1 cellular context compared by ENCODE assay signal in genomic region chr12:57039016-57039798, GRCh38.
TF ChIP-seq lines count a peak whose summit lies in the region.

No MANE protein-coding gene starts in this region.

TF ChIP-seq in K562, 482 proteins besides CTCF, POLR2A, EP300 and RAD21 (continues in another document):
- TF ChIP-seq CREB3L1 (IDR thresholded peaks at IDR 0.05; ENCODE audit: borderline replicate concordance, low read depth) = no peak
- no peak for TF ChIP-seq RAD51 (IDR thresholded peaks at IDR 0.05; ENCODE audit: borderline replicate concordance, low read depth)
- 0 out of 2 replicates have a peak, but pooled peaks have one; percentile 22 for TF ChIP-seq EHMT2 (IDR thresholded peaks at IDR 0.05)
- peak in 1 of 2 experiments; percentile 65; a peak in 1 of 4 replicates for TF ChIP-seq TEAD1 (CRISPR knock-in tag; IDR thresholded peaks at IDR 0.05)
- peak; percentile 29 for TF ChIP-seq CREM (IDR thresholded peaks at IDR 0.05; ENCODE audit: low read depth)
- TF ChIP-seq SETDB1 (IDR thresholded peaks at IDR 0.05; ENCODE audit: low read length) = no peak
- peak; percentile 33; the same call in 1 of the 2 replicates for TF ChIP-seq PHB2 (IDR thresholded peaks at IDR 0.05; ENCODE audit: low read depth)
- TF ChIP-seq UBTF (IDR thresholded peaks at IDR 0.05; ENCODE audit: borderline replicate concordance in 1 of 2, low read depth in 2 of 2, low read length in 2 of 2) = 0 out of 4 replicates have a peak, but pooled peaks of 1 of the 2 experiments have one; percentile 21
- peak; percentile 76 for TF ChIP-seq SMARCE1 (IDR thresholded peaks at IDR 0.05)
- no peak for TF ChIP-seq E2F6 (IDR thresholded peaks at IDR 0.05; ENCODE audit: borderline replicate concordance in 1 of 2, extremely low read depth in 1 of 2, insufficient read depth in 1 of 2, insufficient read length in 1 of 2, low read depth in 1 of 2, low read length in 1 of 2, poor library complexity in 1 of 2, severe bottlenecking in 1 of 2)
- peak; percentile 84 for TF ChIP-seq MECOM (CRISPR knock-in tag; IDR thresholded peaks at IDR 0.05)
- no peak for TF ChIP-seq PBX2 (CRISPR knock-in tag; IDR thresholded peaks at IDR 0.05; ENCODE audit: low read depth)
- TF ChIP-seq PBX2 (tag; conservative IDR thresholded peaks at IDR 0.05; ENCODE audit: low read depth) = peak; percentile 31; the same call in 1 of the 2 replicates
- TF ChIP-seq TAL1 (IDR thresholded peaks at IDR 0.05) = peak; percentile 91
- no peak for TF ChIP-seq ZNF354B (CRISPR knock-in tag; IDR thresholded peaks at IDR 0.05)
- TF ChIP-seq CXXC5 (CRISPR knock-in tag; IDR thresholded peaks at IDR 0.05) = peak; percentile 72
- peak; percentile 34; the same call in 1 of the 2 replicates for TF ChIP-seq MTA1 (IDR thresholded peaks at IDR 0.05; ENCODE audit: borderline replicate concordance)
- peak in 1 of 2 experiments; percentile 30; a peak in 1 of 4 replicates for TF ChIP-seq MNT (conservative IDR thresholded peaks at IDR 0.05)
- no peak for TF ChIP-seq DLX4 (CRISPR knock-in tag; IDR thresholded peaks at IDR 0.05)
- peak; percentile 47 for TF ChIP-seq SOX6 (IDR thresholded peaks at IDR 0.05)
- no peak for TF ChIP-seq KDM2B (CRISPR knock-in tag; IDR thresholded peaks at IDR 0.05)
- peak; percentile 89 for TF ChIP-seq NCOR1 (IDR thresholded peaks at IDR 0.05)
- TF ChIP-seq SFPQ (IDR thresholded peaks at IDR 0.05; ENCODE audit: low read depth, low read length) = no peak
- no peak for TF ChIP-seq CBX3 (IDR thresholded peaks at IDR 0.05; ENCODE audit: borderline replicate concordance in 1 of 2, low read length in 2 of 2)
- TF ChIP-seq ZNF589 (CRISPR knock-in tag; IDR thresholded peaks at IDR 0.05; ENCODE audit: low read depth) = 0 out of 2 replicates have a peak, but pooled peaks have one; percentile 53
- TF ChIP-seq DPF2 (IDR thresholded peaks at IDR 0.05) = peak; percentile 85
- TF ChIP-seq MEIS2 (IDR thresholded peaks at IDR 0.05; ENCODE audit: partially characterized antibody) = peak; percentile 56
- peak; percentile 79 for TF ChIP-seq KLF16 (IDR thresholded peaks at IDR 0.05)
- peak; percentile 77 for TF ChIP-seq MTA2 (IDR thresholded peaks at IDR 0.05; ENCODE audit: low read depth)
- no peak for TF ChIP-seq CEBPG (CRISPR knock-in tag; IDR thresholded peaks at IDR 0.05)
- no peak for TF ChIP-seq CEBPG (tag; conservative IDR thresholded peaks at IDR 0.05 in 1 of 2, IDR thresholded peaks at IDR 0.05 in 1 of 2)
- TF ChIP-seq VEZF1 (CRISPR knock-in tag; IDR thresholded peaks at IDR 0.05) = peak; percentile 23; the same call in 1 of the 2 replicates
- peak in 1 of 2 experiments; percentile 79; a peak in 1 of 4 replicates for TF ChIP-seq RCOR1 (IDR thresholded peaks at IDR 0.05; ENCODE audit: borderline replicate concordance in 1 of 2, low read depth in 2 of 2, low read length in 2 of 2)
- TF ChIP-seq TBP (optimal IDR thresholded peaks at IDR 0.05; ENCODE audit: low read depth, low read length) = peak; percentile 31
- TF ChIP-seq TSHZ1 (CRISPR knock-in tag; IDR thresholded peaks at IDR 0.05) = no peak
- peak; percentile 75 for TF ChIP-seq SMAD4 (CRISPR knock-in tag; conservative IDR thresholded peaks at IDR 0.05)
- no peak for TF ChIP-seq TSC22D4 (tag; IDR thresholded peaks at IDR 0.05)
- 0 out of 2 replicates have a peak, but pooled peaks have one; percentile 19 for TF ChIP-seq SMARCC2 (IDR thresholded peaks at IDR 0.05; ENCODE audit: low read depth)
- 0 out of 2 replicates have a peak, but pooled peaks have one; percentile 10 for TF ChIP-seq JUND (IDR thresholded peaks at IDR 0.05; ENCODE audit: borderline replicate concordance, low read depth, low read length)
- no peak for TF ChIP-seq JUND (tag; IDR thresholded peaks at IDR 0.05; ENCODE audit: borderline replicate concordance, low read depth, low read length)
- TF ChIP-seq EZH2 (IDR thresholded peaks at IDR 0.05; ENCODE audit: borderline replicate concordance, low read depth, low read length) = 0 out of 2 replicates have a peak, but pooled peaks have one; percentile 28
- peak; percentile 95 for TF ChIP-seq TEAD4 (IDR thresholded peaks at IDR 0.05; ENCODE audit: low read length)
- no peak for TF ChIP-seq TEAD4 (CRISPR knock-in tag; IDR thresholded peaks at IDR 0.05; ENCODE audit: borderline replicate concordance)
- no peak for TF ChIP-seq ZNF395 (CRISPR knock-in tag; IDR thresholded peaks at IDR 0.05)
